8 cellular contexts compared by ENCODE assay signal in the genomic region with DNA sequence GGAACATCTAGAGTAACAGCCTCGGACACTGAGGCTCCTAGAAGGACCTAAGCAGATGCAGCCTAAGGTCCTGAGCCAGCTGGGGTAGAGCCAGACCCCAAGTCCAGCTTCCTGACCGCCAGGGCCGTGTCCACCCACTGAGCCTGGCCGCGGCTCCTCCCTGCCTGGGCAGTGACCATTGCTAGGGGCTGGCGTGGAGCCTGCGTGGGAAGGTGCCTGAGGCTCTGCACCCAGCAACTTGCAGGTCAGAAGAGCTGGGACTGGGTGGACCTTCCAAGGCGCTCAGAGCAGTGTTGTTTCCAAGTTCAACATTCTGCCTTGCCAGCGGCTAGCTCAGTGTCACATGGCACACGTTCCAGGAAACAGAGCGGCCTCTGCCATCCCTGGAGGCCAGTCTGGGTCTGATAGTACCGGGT.
A peak's percentile ranks its signal among the peaks of the same experiment; 100 is the strongest.
DNase-seq lines count a peak whose midpoint lies in the region; ATAC-seq and FAIRE-seq lines count a peak whose summit lies in the region.

No MANE protein-coding gene starts in this region.

- intact Hi-C loops in aorta (cut with DNase I): loop anchor here (1.0 to 5.0 kb wide), 5 partner anchors 50 to 289 kb away; no protein-coding TSS in a partner anchor

- H3K27me3 ChIP-seq in esophagus (ENCODE audit: control insufficient read depth in 1 of 2, insufficient read depth in 2 of 2, low read length in 2 of 2) (no peaks in the 10 kb centered on the region), aorta (ENCODE audit: control insufficient read depth in 1 of 2, insufficient read depth in 2 of 2, low read length in 1 of 2) (no peaks in the 10 kb centered on the region)

- ATAC-seq in aorta (ENCODE audit: low FRiP score): peak; percentile 96

- FAIRE-seq in GM19239 (lab: Jason Lieb, UNC): no peak

- WGBS in esophagus, 2 donors: 10% methylated on average over 12 of the region's 12 CpGs
- 3 to 4% methylated on average over 12 of the region's 12 CpGs for WGBS in aorta, 2 donors

- H3K36me3 ChIP-seq in esophagus (ENCODE audit: control insufficient read depth in 2 of 2, insufficient read depth in 2 of 2, low read length in 1 of 2) (no peaks in the 10 kb centered on the region), aorta (ENCODE audit: control insufficient read depth in 1 of 2, insufficient read depth in 2 of 2, low read length in 1 of 2) (no peaks in the 10 kb centered on the region)

- H3K4me3 ChIP-seq in esophagus (ENCODE audit: low read depth in 1 of 2, low read length in 2 of 2) (no peak overlapping the region), aorta (ENCODE audit: low read length in 2 of 2) (no peak overlapping the region)

- DNase-seq in NCI-H1092 treated with DMSO at 0.1 percent for 48 hours (lab: John Stamatoyannopoulos, UW) (peak; percentile 31), NCI-H1092 (lab: John Stamatoyannopoulos, UW) (no peak), midbrain (lab: John Stamatoyannopoulos, UW) (peak; percentile 87), aorta (peak; percentile 98 to 99), NCI-H2227 (lab: John Stamatoyannopoulos, UW; ENCODE audit: unreplicated experiment) (no peak), NCI-H2107 (lab: John Stamatoyannopoulos, UW) (no peak), GM19239 (ENCODE audit: insufficient read length, low spot score) (no peak)

- H3K4me1 ChIP-seq in esophagus (ENCODE audit: control insufficient read depth in 2 of 2, insufficient read depth in 2 of 2, low read length in 1 of 2) (peaks cover 0 to 5% of the 10 kb centered on the region in 2 donors), aorta (ENCODE audit: control insufficient read depth in 1 of 2, insufficient read depth in 2 of 2, low read length in 2 of 2) (no peaks in the 10 kb centered on the region)

- no peaks in the 10 kb centered on the region for H3K9me3 ChIP-seq in esophagus (ENCODE audit: control insufficient read depth in 2 of 2, insufficient read depth in 1 of 2, low read depth in 1 of 2, low read length in 1 of 2)
- H3K9me3 ChIP-seq in aorta (ENCODE audit: control insufficient read depth, low read length): no peaks in the 10 kb centered on the region

- H3K27ac ChIP-seq in esophagus (ENCODE audit: low read depth in 2 of 2, low read length in 1 of 2) (peak overlapping the region; percentile 48 to 59), aorta (ENCODE audit: low read depth in 1 of 2, low read length in 2 of 2) (peak overlapping the region in 1 of 2 donors; percentile 85)

Comparison
In these comparisons a context has a peak if more than half of its experiments do, and no peak if none do; other contexts are left out.
1. DNase-seq: peak in NCI-H1092 treated with DMSO at 0.1 percent for 48 hours (single experiment), midbrain (single experiment) and aorta (2 of 2); none in NCI-H1092 (single experiment), NCI-H2227 (single experiment), NCI-H2107 (single experiment) and GM19239 (single experiment).